Comparison of ENCODE assay signal across 7 cellular contexts in the genomic region with DNA sequence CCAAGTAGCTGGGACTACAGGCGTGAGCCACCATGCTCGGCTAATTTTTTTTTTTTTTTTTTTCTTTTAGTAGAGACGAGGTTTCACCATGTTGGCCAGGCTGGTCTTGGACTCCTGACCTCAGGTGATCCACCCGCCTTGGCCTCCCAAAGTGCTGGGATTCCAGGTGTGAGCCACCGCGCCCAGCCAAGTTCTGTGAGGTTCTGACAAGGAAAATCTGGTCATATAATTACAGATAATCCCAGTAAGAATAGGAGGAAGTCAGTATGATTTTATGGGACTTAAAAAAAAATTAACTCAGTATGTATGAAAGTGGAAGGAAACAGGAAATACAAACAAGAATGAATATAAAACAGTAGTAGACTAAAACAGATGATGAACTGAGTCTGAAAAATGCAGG. TPM values are rescaled to one million over a fixed set of nuclear protein-coding genes. Genes with fewer than 3 reads are reported as not detected.
DNase-seq lines count a peak whose midpoint lies in the region; ATAC-seq, FAIRE-seq and TF ChIP-seq lines count a peak whose summit lies in the region.
"Not testable (repeated sequence)": the region's sequence is repeated elsewhere in the genome, so short reads cannot be mapped to it uniquely, and the experiment has no call there.

No MANE protein-coding gene starts in this region.

- peaks cover 29% of the 10 kb centered on the region for H3K4me1 Mint-ChIP-seq in T-helper 17 cell
- H3K4me1 Mint-ChIP-seq in activated T-cell treated with anti-CD3 and anti-CD28 coated beads, Interleukin-2, amount 50 U/mL, for 72 hours (ENCODE audit: low read depth): peaks cover 41% of the 10 kb centered on the region
- peaks cover 70% of the 10 kb centered on the region for H3K4me1 Mint-ChIP-seq in activated naive CD4-positive, alpha-beta T cell treated with anti-CD3 and anti-CD28 coated beads, Interleukin-2, amount 50 U/mL, for 24 hours
- H3K4me1 Mint-ChIP-seq in chondrocyte (ENCODE audit: low read depth): peaks cover 27% of the 10 kb centered on the region
- peaks cover 30% of the 10 kb centered on the region for H3K4me1 Mint-ChIP-seq in stimulated activated naive CD8-positive, alpha-beta T cell treated with anti-CD3 and anti-CD28 coated beads, Interleukin-15, Interleukin-2, amounts not matched to agents 100 ng/mL and 50 ng/mL, for 24 hours (ENCODE audit: low read depth)

- FAIRE-seq in small intestine (lab: Jason Lieb, UNC): not testable (repeated sequence)

- peak overlapping the region; percentile 54 for H3K27ac Mint-ChIP-seq in T-helper 17 cell
- H3K27ac Mint-ChIP-seq in activated T-cell treated with anti-CD3 and anti-CD28 coated beads, Interleukin-2, amount 50 U/mL, for 72 hours: peak overlapping the region; percentile 94
- H3K27ac Mint-ChIP-seq in activated naive CD4-positive, alpha-beta T cell treated with anti-CD3 and anti-CD28 coated beads, Interleukin-2, amount 50 U/mL, for 24 hours: peak overlapping the region; percentile 52
- peak overlapping the region; percentile 76 for H3K27ac Mint-ChIP-seq in chondrocyte (ENCODE audit: unreplicated experiment)
- H3K27ac Mint-ChIP-seq in stimulated activated naive CD8-positive, alpha-beta T cell treated with anti-CD3 and anti-CD28 coated beads, Interleukin-15, Interleukin-2, amounts not matched to agents 100 ng/mL and 50 ng/mL, for 24 hours: peak overlapping the region; percentile 42

- not testable (repeated sequence) for H3K36me3 Mint-ChIP-seq in T-helper 17 cell (ENCODE audit: low read depth)
- H3K36me3 Mint-ChIP-seq in activated T-cell treated with anti-CD3 and anti-CD28 coated beads, Interleukin-2, amount 50 U/mL, for 72 hours (ENCODE audit: insufficient read depth in 2 of 2): peaks cover 22 to 46% of the 10 kb centered on the region in 2 donors
- H3K36me3 Mint-ChIP-seq in activated naive CD4-positive, alpha-beta T cell treated with anti-CD3 and anti-CD28 coated beads, Interleukin-2, amount 50 U/mL, for 24 hours: peaks cover 29% of the 10 kb centered on the region
- peaks cover 30% of the 10 kb centered on the region for H3K36me3 Mint-ChIP-seq in chondrocyte (ENCODE audit: low read depth)
- H3K36me3 Mint-ChIP-seq in stimulated activated naive CD8-positive, alpha-beta T cell treated with anti-CD3 and anti-CD28 coated beads, Interleukin-15, Interleukin-2, amounts not matched to agents 100 ng/mL and 50 ng/mL, for 24 hours (ENCODE audit: low read depth): peaks cover 87% of the 10 kb centered on the region

- not testable (repeated sequence) for H3K9me3 ChIP-seq in T-helper 17 cell (ENCODE audit: control insufficient read depth, low read length, poor library complexity, severe bottlenecking); small intestine (ENCODE audit: control insufficient read depth, low read depth)

- not testable (repeated sequence) for H3K9me3 Mint-ChIP-seq in activated T-cell treated with anti-CD3 and anti-CD28 coated beads, Interleukin-2, amount 50 U/mL, for 72 hours; activated naive CD4-positive, alpha-beta T cell treated with anti-CD3 and anti-CD28 coated beads, Interleukin-2, amount 50 U/mL, for 24 hours; chondrocyte (ENCODE audit: low read depth); stimulated activated naive CD8-positive, alpha-beta T cell treated with anti-CD3 and anti-CD28 coated beads, Interleukin-15, Interleukin-2, amounts not matched to agents 100 ng/mL and 50 ng/mL, for 24 hours

- H3K27ac ChIP-seq in small intestine (ENCODE audit: low read depth in 1 of 2, low read length in 1 of 2): not testable (repeated sequence)

- not testable (repeated sequence) for ATAC-seq in T-helper 17 cell; activated T-cell treated with anti-CD3 and anti-CD28 coated beads, Interleukin-2, amount 50 U/mL, for 72 hours (replicated peaks in 1 of 2)
- peak; percentile 84 for ATAC-seq in left colon

- peaks cover 6 to 33% of the 10 kb centered on the region in 2 donors for H3K36me3 ChIP-seq in small intestine (ENCODE audit: control insufficient read depth in 2 of 2, insufficient read depth in 2 of 2, low read length in 2 of 2)

- TF ChIP-seq CTCF in chondrocyte (IDR thresholded peaks at IDR 0.05): not testable (repeated sequence)

- not testable (repeated sequence) for DNase-seq in T-helper 17 cell; activated T-cell treated with anti-CD3 and anti-CD28 coated beads, Interleukin-2, amount 50 U/mL, for 72 hours; chondrocyte (ENCODE audit: low spot score)
- DNase-seq in left colon (peak; percentile 37 to 43), small intestine (peak; percentile 26)

- H3K4me3 ChIP-seq in small intestine (ENCODE audit: low read depth in 1 of 2, low read length in 2 of 2): not testable (repeated sequence)

- not testable (repeated sequence) for H3K27me3 Mint-ChIP-seq in T-helper 17 cell; activated T-cell treated with anti-CD3 and anti-CD28 coated beads, Interleukin-2, amount 50 U/mL, for 72 hours (ENCODE audit: low read depth); activated naive CD4-positive, alpha-beta T cell treated with anti-CD3 and anti-CD28 coated beads, Interleukin-2, amount 50 U/mL, for 24 hours; chondrocyte (ENCODE audit: low read depth); stimulated activated naive CD8-positive, alpha-beta T cell treated with anti-CD3 and anti-CD28 coated beads, Interleukin-15, Interleukin-2, amounts not matched to agents 100 ng/mL and 50 ng/mL, for 24 hours

- not testable (repeated sequence) for H3K27me3 ChIP-seq in small intestine (ENCODE audit: control insufficient read depth in 2 of 2, insufficient read depth in 2 of 2, low read length in 2 of 2)

- WGBS in small intestine, 3 donors: 62 to 80% (median 70%) methylated on average over 6 of the region's 6 CpGs

- H3K4me1 ChIP-seq in small intestine (ENCODE audit: control insufficient read depth in 2 of 2, insufficient read depth in 1 of 2, low read depth in 1 of 2, low read length in 1 of 2): not testable (repeated sequence)

- not testable (repeated sequence) for H3K4me3 Mint-ChIP-seq in T-helper 17 cell; activated T-cell treated with anti-CD3 and anti-CD28 coated beads, Interleukin-2, amount 50 U/mL, for 72 hours; activated naive CD4-positive, alpha-beta T cell treated with anti-CD3 and anti-CD28 coated beads, Interleukin-2, amount 50 U/mL, for 24 hours; chondrocyte (ENCODE audit: unreplicated experiment); stimulated activated naive CD8-positive, alpha-beta T cell treated with anti-CD3 and anti-CD28 coated beads, Interleukin-15, Interleukin-2, amounts not matched to agents 100 ng/mL and 50 ng/mL, for 24 hours

- intact Hi-C loops in left colon (cut with DNase I, micrococcal nuclease): not testable (repeated sequence)

RNA-seq across cellular contexts. Expression of gene PSMD11, which starts 6.1 kb away (rescaled TPM):
- 10 to 100 TPM; 66.1 to 81.7 TPM for total RNA-seq in T-helper 17 cell
- total RNA-seq in activated T-cell treated with anti-CD3 and anti-CD28 coated beads, Interleukin-2, amount 50 U/mL, for 72 hours: 100 to 1,000 TPM; 131 to 134 TPM
- total RNA-seq in chondrocyte: 80.7 to 105 TPM (median 85.9 TPM) in 3 replicates
- 10 to 100 TPM; 77.4 to 79.3 TPM for total RNA-seq in left colon
- polyA plus RNA-seq in small intestine: 10 to 100 TPM; 39.4 to 46.0 (median 42.0) TPM

RNA-seq across cellular contexts. Expression of gene CDK5R1, which starts 36.4 kb away (rescaled TPM):
- total RNA-seq in T-helper 17 cell: 1 to 10 TPM; 8.0 to 8.2 TPM
- total RNA-seq in activated T-cell treated with anti-CD3 and anti-CD28 coated beads, Interleukin-2, amount 50 U/mL, for 72 hours: 10 to 100 TPM; 22.5 to 24.6 TPM
- 1.8 to 2.3 TPM (median 2.1 TPM) in 3 replicates for total RNA-seq in chondrocyte
- 1 to 10 TPM in 1 of 2 donors, under 1 TPM in 1; 0.61 to 1.1 TPM for total RNA-seq in left colon
- polyA plus RNA-seq in small intestine: 1 to 10 TPM in 1 of 3 donors, under 1 TPM in 2; 0.54 to 1.6 (median 0.67) TPM

Comparison
In these comparisons a context has a peak if more than half of its experiments do, and no peak if none do; other contexts are left out.
1. H3K27ac Mint-ChIP-seq: peak in every context shown above with its lines; median percentile 94 in activated T-cell treated with anti-CD3 and anti-CD28 coated beads, Interleukin-2, amount 50 U/mL, for 72 hours; 76 in chondrocyte; 54 in T-helper 17 cell; 52 in activated naive CD4-positive, alpha-beta T cell treated with anti-CD3 and anti-CD28 coated beads, Interleukin-2, amount 50 U/mL, for 24 hours; 42 in stimulated activated naive CD8-positive, alpha-beta T cell treated with anti-CD3 and anti-CD28 coated beads, Interleukin-15, Interleukin-2, amounts not matched to agents 100 ng/mL and 50 ng/mL, for 24 hours.